ENCODE assay signal across 28 cellular contexts in the genomic region with DNA sequence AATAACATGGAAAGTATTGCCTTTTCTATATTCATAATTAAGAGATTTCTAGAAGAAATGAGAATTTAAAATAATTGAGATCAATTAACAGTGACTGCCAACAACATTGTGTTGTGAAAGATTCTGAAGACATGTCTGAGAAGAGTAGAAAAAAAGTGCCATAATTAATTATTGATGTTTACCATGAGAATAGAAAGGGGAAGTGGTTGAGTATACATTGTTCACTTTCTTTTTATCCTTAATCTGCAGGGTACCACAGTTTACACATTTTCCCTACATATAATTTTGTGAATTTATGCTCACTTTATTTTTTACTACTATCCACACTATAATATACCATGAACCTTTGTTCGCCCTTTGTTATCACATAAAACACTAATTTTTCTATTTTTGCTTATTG. TPM values are rescaled to one million over a fixed set of nuclear protein-coding genes. Genes with fewer than 3 reads are reported as not detected.
DNase-seq lines count a peak whose midpoint lies in the region; ATAC-seq lines count a peak whose summit lies in the region.
"Had no signal": no experiment of that assay in that cellular context is flagged by ENCODE, and none has a peak within 500 bp of the region (broad histone marks: within the 10 kb centered on the region; RNA-seq: fewer than 3 reads in every experiment).

No MANE protein-coding gene starts in this region.

- no peaks in the 10 kb centered on the region for H3K4me1 ChIP-seq in CD8-positive, alpha-beta memory T cell (ENCODE audit: insufficient read depth, low read length)

- no peak overlapping the region for H3K27ac ChIP-seq in CD8-positive, alpha-beta memory T cell (ENCODE audit: low read depth, low read length)
- H3K27ac ChIP-seq: KMS-11, PC-9, tibial artery had no signal

- H3K9me3 ChIP-seq in CD8-positive, alpha-beta memory T cell (ENCODE audit: low read length): no peaks in the 10 kb centered on the region
- H3K9me3 ChIP-seq: MG63, SK-N-SH, tibial artery had no signal

- DNase-seq in MV-4-11 (lab: John Stamatoyannopoulos, UW): peak; percentile 17
- DNase-seq in HT-29 (ENCODE audit: low spot score): no peak
- DNase-seq in CD8-positive, alpha-beta memory T cell: no peak
- no peak for DNase-seq in midbrain (lab: John Stamatoyannopoulos, UW)
- DNase-seq: activated CD4-positive, alpha-beta T cell treated with anti-CD3 and anti-CD28 coated beads, Interleukin-2, amount 50 U/mL, for 4 hours; activated CD8-positive, alpha-beta memory T cell treated with anti-CD3 and anti-CD28 coated beads, Interleukin-2, amount 10 ng/mL, durations not matched to agents 7 days and 5 days; activated naive CD8-positive, alpha-beta T cell treated with anti-CD3 and anti-CD28 coated beads, Interleukin-2, amount 50 U/mL, for 24 hours; activated T-cell treated with anti-CD3 and anti-CD28 coated beads, Interleukin-2, amount 50 U/mL, for 72 hours; central memory CD4-positive, alpha-beta T cell; cortex of kidney; erythroblast; H7; left colon; MG63; NCI-H1930; NCI-H2171 treated with DMSO at 0.1 percent for 48 hours; NCI-H510A; PC-9; SK-N-SH; stimulated activated CD4-positive, alpha-beta T cell treated with anti-CD3 and anti-CD28 coated beads, Interleukin-4, amount 100 ng/mL, for 1 hour; T-helper 17 cell; tibial artery had no signal

- H3K4me3 Mint-ChIP-seq in CD8-positive, alpha-beta memory T cell: no peak overlapping the region
- H3K4me3 Mint-ChIP-seq: activated CD8-positive, alpha-beta memory T cell treated with anti-CD3 and anti-CD28 coated beads, Interleukin-2, amount 10 ng/mL, durations not matched to agents 7 days and 5 days; activated naive CD8-positive, alpha-beta T cell treated with anti-CD3 and anti-CD28 coated beads, Interleukin-2, amount 50 U/mL, for 24 hours; activated T-cell treated with anti-CD3 and anti-CD28 coated beads, Interleukin-2, amount 50 U/mL, for 72 hours; nephron; T-helper 17 cell had no signal

- no peaks in the 10 kb centered on the region for H3K36me3 ChIP-seq in CD8-positive, alpha-beta memory T cell (ENCODE audit: insufficient read depth, low read length)
- H3K36me3 ChIP-seq: MG63, tibial artery had no signal

- POLR2A ChIA-PET in CD8-positive, alpha-beta memory T cell (lab: Charles Lee): no interaction called here

- ATAC-seq in GM18861 (IDR thresholded peaks at IDR 0.05; ENCODE audit: unreplicated experiment): peak; percentile 75
- peak; percentile 66 for ATAC-seq in GM21381 (IDR thresholded peaks at IDR 0.05; ENCODE audit: unreplicated experiment)
- ATAC-seq in HG03139 (IDR thresholded peaks at IDR 0.05; ENCODE audit: unreplicated experiment): peak; percentile 68
- ATAC-seq: activated CD4-positive, CD25-positive, alpha-beta regulatory T cell treated with anti-CD3 and anti-CD28 coated beads, Interleukin-2, amount 50 U/mL, for 24 hours; activated CD8-positive, alpha-beta memory T cell treated with anti-CD3 and anti-CD28 coated beads, Interleukin-2, amount 10 ng/mL, durations not matched to agents 7 days and 5 days; activated naive CD8-positive, alpha-beta T cell treated with anti-CD3 and anti-CD28 coated beads, Interleukin-2, amount 50 U/mL, for 24 hours; activated T-cell treated with anti-CD3 and anti-CD28 coated beads, Interleukin-2, amount 50 U/mL, for 72 hours; left colon; T-helper 17 cell had no signal

- no peaks in the 10 kb centered on the region for H3K27me3 ChIP-seq in CD8-positive, alpha-beta memory T cell (ENCODE audit: insufficient read depth, low read length, poor library complexity, severe bottlenecking)
- H3K27me3 ChIP-seq: MG63, tibial artery had no signal

- CTCF ChIA-PET in CD8-positive, alpha-beta memory T cell (lab: Charles Lee): no interaction called here

- peaks cover 0 to 9% of the 10 kb centered on the region in 2 donors for H3K27me3 Mint-ChIP-seq in CD8-positive, alpha-beta memory T cell

- no peak overlapping the region for H3K27ac Mint-ChIP-seq in CD8-positive, alpha-beta memory T cell
- H3K27ac Mint-ChIP-seq: activated CD8-positive, alpha-beta memory T cell treated with anti-CD3 and anti-CD28 coated beads, Interleukin-2, amount 10 ng/mL, durations not matched to agents 7 days and 5 days; activated naive CD8-positive, alpha-beta T cell treated with anti-CD3 and anti-CD28 coated beads, Interleukin-2, amount 50 U/mL, for 24 hours; activated T-cell treated with anti-CD3 and anti-CD28 coated beads, Interleukin-2, amount 50 U/mL, for 72 hours; nephron; T-helper 17 cell had no signal

- peaks cover 7 to 13% (median 13%) of the 10 kb centered on the region in 3 donors for H3K4me1 Mint-ChIP-seq in CD8-positive, alpha-beta memory T cell

- H3K9me3 Mint-ChIP-seq in CD8-positive, alpha-beta memory T cell: no peaks in the 10 kb centered on the region

- H3K36me3 Mint-ChIP-seq in CD8-positive, alpha-beta memory T cell: no peaks in the 10 kb centered on the region

- no peak overlapping the region for H3K4me3 ChIP-seq in CD8-positive, alpha-beta memory T cell (ENCODE audit: low read length)
- H3K4me3 ChIP-seq: MG63, PC-9, tibial artery had no signal

RNA-seq across cellular contexts. Expression of gene UBE2E3, which starts 47.1 kb away (rescaled TPM):
- 34.9 and 40.2 TPM in 2 replicates for total RNA-seq in HT-29 (2014; rRNA removed; shearing (Covaris generic))
- total RNA-seq in CD8-positive, alpha-beta memory T cell: 10 to 100 TPM; 36.5 to 38.0 TPM
- 70.4 TPM for polyA plus RNA-seq in CD8-positive, alpha-beta memory T cell
